In genomic region chr6:44367686-44368085, GRCh38 we compare ENCODE assay signal across 26 cellular contexts. TPM values are rescaled to one million over a fixed set of nuclear protein-coding genes. Genes with fewer than 3 reads are reported as not detected.
DNase-seq lines count a peak whose midpoint lies in the region; ATAC-seq and TF ChIP-seq lines count a peak whose summit lies in the region.
"Had no signal": no experiment of that assay in that cellular context is flagged by ENCODE, and none has a peak within 500 bp of the region (broad histone marks: within the 10 kb centered on the region; RNA-seq: fewer than 3 reads in every experiment).

No MANE protein-coding gene starts in this region.

- H3K4me3 Mint-ChIP-seq in GM23338, result no peak overlapping the region
- H3K4me3 Mint-ChIP-seq: activated CD4-positive, alpha-beta memory T cell treated with anti-CD3 and anti-CD28 coated beads for 36 hours; type B pancreatic cell had no signal

- no peaks in the 10 kb centered on the region for H3K79me2 ChIP-seq in GM23338 (replicated peaks; ENCODE audit: insufficient read depth)

- H3K4me2 ChIP-seq in GM23338, result no peak overlapping the region

- H3K27ac Mint-ChIP-seq in GM23338, result no peak overlapping the region
- H3K27ac Mint-ChIP-seq: activated CD4-positive, alpha-beta memory T cell treated with anti-CD3 and anti-CD28 coated beads for 36 hours; type B pancreatic cell had no signal

- H3K36me3 ChIP-seq in GM23338 (ENCODE audit: insufficient read depth), result no peaks in the 10 kb centered on the region
- H3K36me3 ChIP-seq in WERI-Rb-1, result no peaks in the 10 kb centered on the region
- H3K36me3 ChIP-seq in sigmoid colon, result no peaks in the 10 kb centered on the region
- H3K36me3 ChIP-seq: colonic mucosa, neutrophil had no signal

- WGBS in sigmoid colon, 2 donors, result 38 to 58% methylated on average over 2 of the region's 2 CpGs

- no peaks in the 10 kb centered on the region for H3K27me3 Mint-ChIP-seq in GM23338 (ENCODE audit: insufficient read depth, low read depth, poor library complexity)

- no peaks in the 10 kb centered on the region for H3K36me3 Mint-ChIP-seq in GM23338 (ENCODE audit: low read depth)
- H3K36me3 Mint-ChIP-seq: activated CD4-positive, alpha-beta memory T cell treated with anti-CD3 and anti-CD28 coated beads for 36 hours; type B pancreatic cell had no signal

- H3K27ac ChIP-seq in GM23338 (ENCODE audit: low read depth), result no peak overlapping the region
- no peak overlapping the region for H3K27ac ChIP-seq in WERI-Rb-1
- no peak overlapping the region for H3K27ac ChIP-seq in sigmoid colon
- H3K27ac ChIP-seq: colonic mucosa, neutrophil, psoas muscle, RWPE1 had no signal

- H2AFZ ChIP-seq in GM23338, result no peak overlapping the region

- no peaks in the 10 kb centered on the region for H3K27me3 ChIP-seq in GM23338 (ENCODE audit: insufficient read depth)
- no peaks in the 10 kb centered on the region for H3K27me3 ChIP-seq in WERI-Rb-1 (ENCODE audit: insufficient read depth, low read depth, severe bottlenecking)
- H3K27me3 ChIP-seq in sigmoid colon, result no peaks in the 10 kb centered on the region
- H3K27me3 ChIP-seq: colonic mucosa had no signal

- TF ChIP-seq POLR2A in sigmoid colon (IDR thresholded peaks at IDR 0.05), result no peak

- TF ChIP-seq CTCF in GM23338 (conservative IDR thresholded peaks at IDR 0.05; ENCODE audit: low read depth in 2 of 2), result no peak
- TF ChIP-seq CTCF in WERI-Rb-1 (IDR thresholded peaks at IDR 0.05; ENCODE audit: low read depth, low read length), result no peak
- TF ChIP-seq CTCF in sigmoid colon (IDR thresholded peaks at IDR 0.05), result no peak

- no peak for TF ChIP-seq EP300 in sigmoid colon (IDR thresholded peaks at IDR 0.05)

- no peaks in the 10 kb centered on the region for H4K20me1 ChIP-seq in GM23338 (replicated peaks; ENCODE audit: insufficient read depth)

- H3K4me3 ChIP-seq in GM23338, result no peak overlapping the region
- H3K4me3 ChIP-seq in WERI-Rb-1 (ENCODE audit: low read depth, low read length), result no peak overlapping the region
- H3K4me3 ChIP-seq in sigmoid colon, result no peak overlapping the region
- H3K4me3 ChIP-seq: colonic mucosa, lung, mucosa of descending colon, psoas muscle had no signal

- H3K4me1 ChIP-seq in GM23338 (ENCODE audit: insufficient read depth) (no peaks in the 10 kb centered on the region), sigmoid colon (no peaks in the 10 kb centered on the region)
- H3K4me1 ChIP-seq: colonic mucosa, psoas muscle had no signal

- in situ Hi-C loops in G401 (cut with HindIII; ENCODE audit: low sequenced_read_pairs), result no loop called here

- ATAC-seq in GM23338 (peak; percentile 37; the same call in 2 of the 3 replicates), HG02759 (IDR thresholded peaks at IDR 0.05; ENCODE audit: unreplicated experiment) (no peak)
- ATAC-seq: mucosa of descending colon, psoas muscle, SK-N-SH treated with all-trans-retinoic acid at 6 μM for 48 hours had no signal

- no peaks in the 10 kb centered on the region for H3K4me1 Mint-ChIP-seq in GM23338

- no peaks in the 10 kb centered on the region for H3K9me2 ChIP-seq in GM23338 (ENCODE audit: insufficient read depth)

- intact Hi-C loops in sigmoid colon (cut with DNase I), result no loop called here

- DNase-seq in NCI-H82 (lab: John Stamatoyannopoulos, UW), result peak; percentile 29
- DNase-seq in NCI-H82 treated with DMSO at 0.1 percent for 48 hours (lab: John Stamatoyannopoulos, UW; ENCODE audit: unreplicated experiment), result no peak
- DNase-seq in GM23338 (ENCODE audit: low spot score), result no peak
- peak; percentile 70 for DNase-seq in WERI-Rb-1
- peak; percentile 28 for DNase-seq in iris pigment epithelial cell (ENCODE audit: low read depth)
- no peak for DNase-seq in G401 (ENCODE audit: low spot score)
- no peak for DNase-seq in sigmoid colon
- DNase-seq: 8988T; activated CD4-positive, alpha-beta memory T cell treated with anti-CD3 and anti-CD28 coated beads for 36 hours; activated CD4-positive, CD25-positive, alpha-beta regulatory T cell; amygdala; colonic mucosa; H7; mucosa of descending colon; NCI-H1092 treated with DMSO at 0.1 percent for 48 hours; NCI-H187 treated with DMSO at 0.1 percent for 48 hours; NCI-H2227 treated with DMSO at 0.1 percent for 48 hours; psoas muscle; T-helper 2 cell had no signal

- H3K9me3 ChIP-seq in WERI-Rb-1 (ENCODE audit: severe bottlenecking) (no peaks in the 10 kb centered on the region), sigmoid colon (no peaks in the 10 kb centered on the region)
- H3K9me3 ChIP-seq: colonic mucosa, mucosa of descending colon, neutrophil, psoas muscle had no signal

- no peaks in the 10 kb centered on the region for H3F3A ChIP-seq in GM23338 (replicated peaks; ENCODE audit: low read depth)

- H3K9me3 Mint-ChIP-seq in GM23338, result no peaks in the 10 kb centered on the region; the same call in 2 of the 3 replicates
- H3K9me3 Mint-ChIP-seq: activated CD4-positive, alpha-beta memory T cell treated with anti-CD3 and anti-CD28 coated beads for 36 hours; type B pancreatic cell had no signal

TF ChIP-seq in GM23338, 12 proteins besides CTCF, POLR2A, EP300 and RAD21 (continues in another document):
- TF ChIP-seq JUNB (IDR thresholded peaks at IDR 0.05; ENCODE audit: unreplicated experiment) (no peak), POLR2AphosphoS5 (IDR thresholded peaks at IDR 0.05; ENCODE audit: low read depth) (no peak), REST (IDR thresholded peaks at IDR 0.05; ENCODE audit: unreplicated experiment) (no peak), EZH2 (IDR thresholded peaks at IDR 0.05; ENCODE audit: low read depth, unreplicated experiment) (no peak), EZH2phosphoT487 (IDR thresholded peaks at IDR 0.05; ENCODE audit: unreplicated experiment) (no peak), ETS1 (IDR thresholded peaks at IDR 0.05) (no peak), CREB1 (CRISPR knock-in tag; IDR thresholded peaks at IDR 0.05; ENCODE audit: low read depth) (no peak)

RNA-seq across cellular contexts. Expression of gene CDC5L, which starts 19.8 kb away (rescaled TPM):
- 28.1 and 32.5 TPM in 2 replicates for total RNA-seq in GM23338 (2014; rRNA removed; shearing (Covaris generic))
- polyA plus RNA-seq in GM23338 (2016; fragmentation: Nextera tagmentation; extraction: Ambion mirVana) (24.6 and 27.0 TPM in 2 replicates), sigmoid colon (1 to 10 TPM; 6.6 to 9.5 (median 7.4) TPM)
- total RNA-seq in G401 (2014; rRNA removed; shearing (Covaris generic)), result 18.6 and 32.5 TPM in 2 replicates
- total RNA-seq in sigmoid colon, result 10 to 100 TPM; 18.0 to 24.6 (median 21.3) TPM

RNA-seq across cellular contexts. Expression of gene SPATS1, which starts 25.2 kb away (rescaled TPM):
- total RNA-seq in GM23338 (2014; rRNA removed; shearing (Covaris generic)), result not detected in 2 replicates
- polyA plus RNA-seq in GM23338 (2016; fragmentation: Nextera tagmentation; extraction: Ambion mirVana) (not detected in 2 replicates), sigmoid colon (not detected)
- 8.4 and 10.1 TPM in 2 replicates for total RNA-seq in G401 (2014; rRNA removed; shearing (Covaris generic))
- total RNA-seq in sigmoid colon, result not detected
- total RNA-seq: activated CD4-positive, alpha-beta memory T cell treated with anti-CD3 and anti-CD28 coated beads for 36 hours; bronchial epithelial cell; colonic mucosa; H7; mucosa of descending colon; psoas muscle had no signal
- polyA plus RNA-seq: psoas muscle had no signal

RNA-seq across cellular contexts. Expression of gene AARS2, which starts 54.5 kb away (rescaled TPM):
- 19.8 and 23.2 TPM in 2 replicates for total RNA-seq in GM23338 (2014; rRNA removed; shearing (Covaris generic))
- polyA plus RNA-seq in GM23338 (2016; fragmentation: Nextera tagmentation; extraction: Ambion mirVana), result 5.5 and 6.5 TPM in 2 replicates
- 33.8 and 41.5 TPM in 2 replicates for total RNA-seq in G401 (2014; rRNA removed; shearing (Covaris generic))
- total RNA-seq in sigmoid colon, result 1 to 10 TPM; 6.1 to 7.6 (median 6.8) TPM
- polyA plus RNA-seq in sigmoid colon, result 1 to 10 TPM; 1.4 to 9.7 (median 2.4) TPM

Comparison
In these comparisons a context has a peak if more than half of its experiments do, and no peak if none do; other contexts are left out.
1. DNase-seq: peak in NCI-H82 (single experiment), WERI-Rb-1 (single experiment) and iris pigment epithelial cell (single experiment); none in NCI-H82 treated with DMSO at 0.1 percent for 48 hours (single experiment), GM23338 (single experiment), G401 (single experiment) and sigmoid colon (single experiment).